Comparison of ENCODE assay signal across 2 cellular contexts in genomic region chr7:105060923-105061322, GRCh38.
TF ChIP-seq lines count a peak whose summit lies in the region.

No MANE protein-coding gene starts in this region.

TF ChIP-seq in A549, 52 proteins besides CTCF, POLR2A, EP300 and RAD21:
- TF ChIP-seq ESRRA (IDR thresholded peaks at IDR 0.05; ENCODE audit: borderline replicate concordance, low read length), result no peak
- no peak for TF ChIP-seq ZNF302 (CRISPR knock-in tag; IDR thresholded peaks at IDR 0.05)
- no peak for TF ChIP-seq HOXA7 (CRISPR knock-in tag; IDR thresholded peaks at IDR 0.05)
- TF ChIP-seq CBX2 (IDR thresholded peaks at IDR 0.05; ENCODE audit: borderline replicate concordance, low read depth), result no peak
- TF ChIP-seq NR3C1 (IDR thresholded peaks at IDR 0.05), result no peak
- no peak for TF ChIP-seq RCOR1 (IDR thresholded peaks at IDR 0.05; ENCODE audit: low read depth, low read length)
- no peak for TF ChIP-seq PBX3 (IDR thresholded peaks at IDR 0.05)
- no peak for TF ChIP-seq CEBPB (IDR thresholded peaks at IDR 0.05)
- no peak for TF ChIP-seq HES2 (IDR thresholded peaks at IDR 0.05)
- no peak for TF ChIP-seq HOXB5 (CRISPR knock-in tag; IDR thresholded peaks at IDR 0.05)
- TF ChIP-seq HMGXB4 (CRISPR knock-in tag; IDR thresholded peaks at IDR 0.05; ENCODE audit: borderline replicate concordance), result no peak
TF ChIP-seq in A549: peak in this region for 0.

TF ChIP-seq in K562, 482 proteins besides CTCF, POLR2A, EP300 and RAD21:
- TF ChIP-seq TFAP4 (CRISPR knock-in tag; IDR thresholded peaks at IDR 0.05; ENCODE audit: borderline replicate concordance) (no peak), MAFF (IDR thresholded peaks at IDR 0.05; ENCODE audit: low read length) (no peak), SMAD1 (IDR thresholded peaks at IDR 0.05; ENCODE audit: low read depth, low read length, partially characterized antibody) (no peak), GTF2E2 (tag; IDR thresholded peaks at IDR 0.05) (no peak), DEAF1 (CRISPR knock-in tag; IDR thresholded peaks at IDR 0.05) (no peak), TFE3 (CRISPR knock-in tag; IDR thresholded peaks at IDR 0.05) (no peak), TCF3 (CRISPR knock-in tag; IDR thresholded peaks at IDR 0.05) (no peak), PTTG1 (tag; IDR thresholded peaks at IDR 0.05; ENCODE audit: low read depth) (no peak), HDAC1 (IDR thresholded peaks at IDR 0.05) (no peak)
